35 cellular contexts compared by ENCODE assay signal in the genomic region with DNA sequence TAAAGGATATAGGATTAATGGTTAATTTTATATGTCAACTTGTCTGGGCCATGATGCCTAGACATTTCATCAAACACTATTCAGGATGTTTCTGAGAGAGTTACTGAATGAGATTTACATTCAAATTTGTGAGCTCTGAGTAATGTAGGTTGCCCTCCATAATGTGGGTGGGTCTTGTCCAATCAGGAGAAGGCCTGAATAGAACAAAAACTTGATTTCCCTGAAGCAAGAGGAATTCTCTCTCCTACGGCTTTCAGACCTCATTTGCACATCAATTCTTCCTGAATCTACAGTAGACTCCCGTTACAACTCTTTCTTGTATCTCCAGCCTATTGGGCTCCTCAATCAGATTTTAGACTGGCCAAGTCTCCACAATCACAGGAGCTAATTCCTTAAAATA.
"Had no signal": no experiment of that assay in that cellular context is flagged by ENCODE, and none has a peak within 500 bp of the region (broad histone marks: within the 10 kb centered on the region; RNA-seq: fewer than 3 reads in every experiment).

No MANE protein-coding gene starts in this region.

- H3K36me3 ChIP-seq: MG63 had no signal

- H3K27me3 ChIP-seq: MG63 had no signal

- H3K4me3 ChIP-seq: MG63 had no signal

- DNase-seq: Karpas-422, Kasumi-1, MG63, MM.1S, MV-4-11, NCI-H1048, NCI-H1092, NCI-H1092 treated with DMSO at 0.1 percent for 48 hours, NCI-H1105, NCI-H1105 treated with DMSO at 0.1 percent for 48 hours, NCI-H1417, NCI-H1417 treated with DMSO at 0.1 percent for 48 hours, NCI-H1436, NCI-H1436 treated with DMSO at 0.1 percent for 48 hours, NCI-H146, NCI-H1694, NCI-H1694 treated with DMSO at 0.1 percent for 48 hours, NCI-H187, NCI-H187 treated with DMSO at 0.1 percent for 48 hours, NCI-H1930, NCI-H2029, NCI-H2029 treated with DMSO at 0.1 percent for 48 hours, NCI-H2081, NCI-H2081 treated with DMSO at 0.1 percent for 48 hours, NCI-H2171, NCI-H2171 treated with DMSO at 0.1 percent for 48 hours, NCI-H2227 treated with DMSO at 0.1 percent for 48 hours, NCI-H226, NCI-H345, NCI-H446, NCI-H446 treated with DMSO at 0.1 percent for 48 hours, NCI-H510A, NCI-H510A treated with DMSO at 0.1 percent for 48 hours, NCI-H524, NCI-H524 treated with DMSO at 0.1 percent for 48 hours had no signal
